ENCODE assay signal across 8 cellular contexts in the genomic region with DNA sequence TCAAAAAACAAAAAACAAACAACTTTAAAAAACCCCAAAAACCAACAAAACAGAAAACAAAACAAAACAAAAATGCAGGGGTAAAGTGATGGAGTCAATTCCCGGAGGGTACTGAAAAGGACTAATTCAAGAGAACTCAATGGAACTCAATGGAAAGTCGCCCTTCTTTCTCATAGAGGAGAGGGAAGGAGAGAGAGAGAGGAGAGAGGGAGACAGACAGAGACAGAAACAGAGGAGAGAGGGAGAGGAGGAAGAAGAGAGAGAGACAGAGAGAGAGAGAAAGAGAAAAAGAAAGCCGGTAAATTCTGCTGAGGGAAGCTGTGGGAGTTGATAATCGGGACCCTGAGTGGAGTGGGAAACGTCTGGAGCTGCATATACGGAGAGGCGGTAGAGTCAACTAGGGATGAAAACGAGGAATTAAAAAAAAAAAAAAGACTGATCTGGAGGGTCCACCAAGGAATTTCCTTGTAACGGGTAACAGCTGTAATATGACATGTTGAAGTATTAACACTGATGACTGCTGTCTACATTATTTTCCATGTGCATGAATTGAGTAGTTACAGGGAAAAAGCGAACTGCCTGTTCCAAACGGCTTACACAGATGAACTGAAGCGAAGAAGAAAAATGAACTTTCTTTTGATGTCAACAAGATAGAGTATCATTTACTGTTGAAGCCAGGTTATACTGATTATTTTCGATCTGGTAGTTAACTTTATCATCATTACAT. TPM values are rescaled to one million over a fixed set of nuclear protein-coding genes. Genes with fewer than 3 reads are reported as not detected.
DNase-seq lines count a peak whose midpoint lies in the region; ATAC-seq and TF ChIP-seq lines count a peak whose summit lies in the region.

No MANE protein-coding gene starts in this region.

- no peak for DNase-seq in AG04449 (ENCODE audit: low read depth, low spot score)
- no peak for DNase-seq in choroid plexus epithelial cell (ENCODE audit: low read depth)
- DNase-seq in cortex of kidney (lab: John Stamatoyannopoulos, UW) = no peak

- H3K9me3 ChIP-seq in HUES64 (ENCODE audit: insufficient read depth, low read depth, low read length) (no peaks in the 10 kb centered on the region), mucosa of rectum (ENCODE audit: control insufficient read depth in 2 of 2, low read length in 2 of 2) (no peaks in the 10 kb centered on the region)

- ATAC-seq in GM18873 (IDR thresholded peaks at IDR 0.05; ENCODE audit: low FRiP score, unreplicated experiment) (no peak), HG03342 (IDR thresholded peaks at IDR 0.05; ENCODE audit: unreplicated experiment) (no peak), GM18511 (IDR thresholded peaks at IDR 0.05; ENCODE audit: unreplicated experiment) (no peak)

- H3K9ac ChIP-seq in HUES64 (ENCODE audit: low read depth, low read length) (peak overlapping the region; percentile 90), mucosa of rectum (ENCODE audit: low read depth in 1 of 2, low read length in 2 of 2) (peak overlapping the region; percentile 47 to 80)

- H3K36me3 ChIP-seq in HUES64 (ENCODE audit: insufficient read depth, low read length) (no peaks in the 10 kb centered on the region), mucosa of rectum (ENCODE audit: control insufficient read depth in 2 of 2, insufficient read depth in 2 of 2, low read length in 2 of 2) (no peaks in the 10 kb centered on the region)

- H3K27me3 ChIP-seq in HUES64 (ENCODE audit: insufficient read depth, low read length) = no peaks in the 10 kb centered on the region
- H3K27me3 ChIP-seq in mucosa of rectum (ENCODE audit: control insufficient read depth in 2 of 2, insufficient read depth in 2 of 2, low read length in 2 of 2) = no peaks in the 10 kb centered on the region

- 11% methylated on average over 13 of the region's 13 CpGs for WGBS in HUES64

- peak overlapping the region; percentile 67 for H3K4me3 ChIP-seq in AG04449 (ENCODE audit: low read depth, low read length)
- H3K4me3 ChIP-seq in HUES64 (ENCODE audit: low read length) = peak overlapping the region; percentile 63
- H3K4me3 ChIP-seq in choroid plexus epithelial cell (ENCODE audit: low read depth, low read length) = peak overlapping the region; percentile 72
- H3K4me3 ChIP-seq in mucosa of rectum (ENCODE audit: low read length in 2 of 2) = peak overlapping the region; percentile 65 to 82

- CTCF ChIA-PET in AG04449 (lab: Yijun Ruan, JAX) = interaction anchor here (1.4 to 4.7 kb wide), 4 partner anchors 20 to 207 kb away, joined by 4 to 52 read pairs (median 26); no protein-coding TSS in a partner anchor

- POLR2A ChIA-PET in AG04449 (lab: Yijun Ruan, JAX) = no interaction called here

- H3K27ac ChIP-seq in HUES64 (ENCODE audit: low read depth, low read length) (peak overlapping the region; percentile 92), mucosa of rectum (ENCODE audit: low read depth in 2 of 2, low read length in 2 of 2) (peak overlapping the region; percentile 91 to 94)

- peaks cover 8% of the 10 kb centered on the region for H3K4me1 ChIP-seq in HUES64 (ENCODE audit: insufficient read depth, low read length)
- H3K4me1 ChIP-seq in mucosa of rectum (ENCODE audit: control insufficient read depth in 2 of 2, insufficient read depth in 2 of 2, low read length in 2 of 2) = peaks cover 16 to 22% of the 10 kb centered on the region in 2 donors

- TF ChIP-seq CTCF in AG04449 (IDR thresholded peaks at IDR 0.05; ENCODE audit: insufficient read depth, low read length, missing control alignments) (no peak), choroid plexus epithelial cell (conservative IDR thresholded peaks at IDR 0.05; ENCODE audit: low read depth, low read length) (no peak)

RNA-seq across cellular contexts. Expression of a gene that starts 1.0 kb away (rescaled TPM):
- 1.5 TPM for polyA plus RNA-seq in HUES64 (2013, experiment 1 of 2)
- polyA plus RNA-seq in HUES64 (2013, experiment 2 of 2) = 1.0 TPM

RNA-seq across cellular contexts. Expression of a gene that starts 4.6 kb away (rescaled TPM):
- 14.1 TPM for polyA plus RNA-seq in HUES64 (2013, experiment 1 of 2)
- polyA plus RNA-seq in HUES64 (2013, experiment 2 of 2) = 21.0 TPM

RNA-seq across cellular contexts. Expression of a gene that starts 17.2 kb away (rescaled TPM):
- 9.0 TPM for polyA plus RNA-seq in HUES64 (2013, experiment 1 of 2)
- 12.6 TPM for polyA plus RNA-seq in HUES64 (2013, experiment 2 of 2)

RNA-seq across cellular contexts. Expression of a gene that starts 58.4 kb away (rescaled TPM):
- polyA plus RNA-seq in HUES64 (2013, experiment 1 of 2) = 28.6 TPM
- polyA plus RNA-seq in HUES64 (2013, experiment 2 of 2) = 37.7 TPM
